Comparison of ENCODE assay signal across 8 cellular contexts in genomic region chr6:49606696-49607390, GRCh38. TPM values are rescaled to one million over a fixed set of nuclear protein-coding genes. Genes with fewer than 3 reads are reported as not detected.
DNase-seq lines count a peak whose midpoint lies in the region; ATAC-seq and TF ChIP-seq lines count a peak whose summit lies in the region.

No MANE protein-coding gene starts in this region.

- no peak overlapping the region for H3K27ac Mint-ChIP-seq in WTC11

- peak; percentile 71 for TF ChIP-seq CTCF in WTC11 (IDR thresholded peaks at IDR 0.05)

- peak; percentile 74 for DNase-seq in EL
- DNase-seq in NCI-H2196 (lab: John Stamatoyannopoulos, UW; ENCODE audit: unreplicated experiment): peak; percentile 96
- DNase-seq in WTC11 (ENCODE audit: low spot score): no peak
- peak; percentile 76 for DNase-seq in glomerular visceral epithelial cell (ENCODE audit: extremely low spot score)
- peak; percentile 38 for DNase-seq in retina
- DNase-seq in GOT3 (lab: John Stamatoyannopoulos, UW): no peak

- H3K4me1 Mint-ChIP-seq in WTC11: peaks cover 27% of the 10 kb centered on the region

- peaks cover 4% of the 10 kb centered on the region for H3K9me3 Mint-ChIP-seq in WTC11

- ATAC-seq in GM19452 (IDR thresholded peaks at IDR 0.05; ENCODE audit: unreplicated experiment): peak; percentile 93
- peak; percentile 91 for ATAC-seq in HG03439 (IDR thresholded peaks at IDR 0.05; ENCODE audit: unreplicated experiment)
- peak; percentile 91 for ATAC-seq in WTC11

- H3K27me3 Mint-ChIP-seq in WTC11 (ENCODE audit: low read depth): no peaks in the 10 kb centered on the region

- H3K4me3 Mint-ChIP-seq in WTC11: no peak overlapping the region

- CTCF ChIA-PET in WTC11 (lab: Charles Lee): interaction anchor here (0.6 to 3.4 kb wide), 12 partner anchors 10 to 842 kb away, joined by 3 to 45 read pairs (median 4); partner anchors contain the start of gene C6orf141

- POLR2A ChIA-PET in WTC11 (lab: Charles Lee): interaction anchor here (1.2 kb wide), 1 partner anchor 39 kb away, joined by 3 read pairs; no protein-coding TSS in a partner anchor

- H3K36me3 Mint-ChIP-seq in WTC11: no peaks in the 10 kb centered on the region

TF ChIP-seq in WTC11, 78 proteins besides CTCF, POLR2A, EP300 and RAD21:
- TF ChIP-seq ZNF121 (CRISPR knock-in tag; IDR thresholded peaks at IDR 0.05) (no peak), ZBTB43 (CRISPR knock-in tag; IDR thresholded peaks at IDR 0.05) (no peak), ZNF219 (CRISPR knock-in tag; IDR thresholded peaks at IDR 0.05; ENCODE audit: borderline replicate concordance) (no peak), ATF6 (CRISPR knock-in tag; IDR thresholded peaks at IDR 0.05) (no peak), ZNF671 (CRISPR knock-in tag; IDR thresholded peaks at IDR 0.05) (no peak)

RNA-seq across cellular contexts. Expression of gene RHAG, which starts 29.8 kb away (rescaled TPM):
- 0.30 to 0.60 TPM (median 0.31 TPM) in 3 replicates for total RNA-seq in WTC11 (2021)

RNA-seq across cellular contexts. Expression of gene C6orf141, which starts 56.4 kb away (rescaled TPM):
- 6.5 to 14.4 TPM (median 8.2 TPM) in 3 replicates for total RNA-seq in WTC11 (2021)

Comparison
In these comparisons a context has a peak if more than half of its experiments do, and no peak if none do; other contexts are left out.
1. DNase-seq: peak in EL (single experiment), NCI-H2196 (single experiment), glomerular visceral epithelial cell (single experiment) and retina (single experiment); none in WTC11 (single experiment) and GOT3 (single experiment).
2. Peak in every context shown above with its lines, with median percentiles within 50 percentile points of each other: ATAC-seq.